Comparison of ENCODE assay signal across 8 cellular contexts in genomic region chr16:9047689-9048301, GRCh38. TPM values are rescaled to one million over a fixed set of nuclear protein-coding genes. Genes with fewer than 3 reads are reported as not detected.
DNase-seq lines count a peak whose midpoint lies in the region; ATAC-seq and TF ChIP-seq lines count a peak whose summit lies in the region.

No MANE protein-coding gene starts in this region.

- H3K9ac ChIP-seq in rectal smooth muscle tissue (ENCODE audit: low read length), result no peak overlapping the region

- no peaks in the 10 kb centered on the region for H3K36me3 ChIP-seq in adrenal gland (replicated peaks in 1 of 2)
- H3K36me3 ChIP-seq in rectal smooth muscle tissue (ENCODE audit: control insufficient read depth, insufficient read depth, low read length), result no peaks in the 10 kb centered on the region

- 16 to 24% (median 19%) methylated on average over 6 to 7 of the region's 7 CpGs for WGBS in adrenal gland, 4 donors

- intact Hi-C loops in adrenal gland (cut with DNase I), result no loop called here
- intact Hi-C loops in left ventricle myocardium superior (cut with micrococcal nuclease), result no loop called here

- H3K9me3 ChIP-seq in adrenal gland (replicated peaks in 1 of 3), result no peaks in the 10 kb centered on the region

- peak; percentile 20 for TF ChIP-seq POLR2A in GM18951 (IDR thresholded peaks at IDR 0.05; ENCODE audit: extremely low read depth, insufficient read depth, insufficient read length)
- peak in 1 of 2 donors; percentile 58 for TF ChIP-seq POLR2A in adrenal gland (IDR thresholded peaks at IDR 0.05)

- in situ Hi-C loops in GM18951 (cut with MboI; ENCODE audit: low sequenced_read_pairs, unreplicated experiment), result no loop called here

- DNase-seq in AG08396 (ENCODE audit: low spot score) (peak; percentile 92), SHP77 treated with DMSO at 0.1 percent for 48 hours (lab: John Stamatoyannopoulos, UW) (peak; percentile 57), adrenal gland (peak; percentile 92 to 99 (median 98)), left ventricle myocardium superior (peak; percentile 90)

- H3K27me3 ChIP-seq in adrenal gland, result no peaks in the 10 kb centered on the region
- no peaks in the 10 kb centered on the region for H3K27me3 ChIP-seq in rectal smooth muscle tissue (ENCODE audit: control insufficient read depth, insufficient read depth, low read length)

- H3K27ac ChIP-seq in adrenal gland (peak overlapping the region; percentile 41 to 86 (median 77)), rectal smooth muscle tissue (ENCODE audit: low read depth, low read length) (peak overlapping the region; percentile 34)

- peak; percentile 84 for ATAC-seq in HG03565 (IDR thresholded peaks at IDR 0.05; ENCODE audit: unreplicated experiment)
- peak; percentile 99 for ATAC-seq in left ventricle myocardium superior
- ATAC-seq in GM19351 (IDR thresholded peaks at IDR 0.05; ENCODE audit: unreplicated experiment), result no peak

- H3K4me3 ChIP-seq in adrenal gland, result no peak overlapping the region
- no peak overlapping the region for H3K4me3 ChIP-seq in rectal smooth muscle tissue (ENCODE audit: low read length)

- H3K4me1 ChIP-seq in adrenal gland (replicated peaks in 1 of 2) (peaks cover 9 to 15% of the 10 kb centered on the region in 2 donors), rectal smooth muscle tissue (ENCODE audit: control insufficient read depth, insufficient read depth, low read length) (peaks cover 5% of the 10 kb centered on the region)

- no peak for TF ChIP-seq CTCF in adrenal gland (IDR thresholded peaks at IDR 0.05)

RNA-seq across cellular contexts. Expression of gene HAPSTR1, which starts 43.6 kb away (rescaled TPM):
- total RNA-seq in adrenal gland (10 to 100 TPM; 37.4 to 93.2 (median 69.3) TPM), left ventricle myocardium superior (53.0 TPM)
- 10 to 100 TPM in 1 of 3 donors, 1 to 10 TPM in 2; 5.8 to 36.8 (median 9.4) TPM for polyA plus RNA-seq in adrenal gland
